30 cellular contexts compared by ENCODE assay signal in genomic region chr9:131554088-131554864, GRCh38. TPM values are rescaled to one million over a fixed set of nuclear protein-coding genes. Genes with fewer than 3 reads are reported as not detected.
A peak's percentile ranks its signal among the peaks of the same experiment; 100 is the strongest.
DNase-seq lines count a peak whose midpoint lies in the region; FAIRE-seq and TF ChIP-seq lines count a peak whose summit lies in the region.
"Had no signal": no experiment of that assay in that cellular context is flagged by ENCODE, and none has a peak within 500 bp of the region (broad histone marks: within the 10 kb centered on the region; RNA-seq: fewer than 3 reads in every experiment).

No MANE protein-coding gene starts in this region.

- H3K79me1 ChIP-seq in H1 (ENCODE audit: low read depth, low read length): no peaks in the 10 kb centered on the region

- no peaks in the 10 kb centered on the region for H3F3A ChIP-seq in neural progenitor cell (ENCODE audit: low read depth)

- no peak overlapping the region for H2BK15ac ChIP-seq in H1 (ENCODE audit: low read length)

- H3K18ac ChIP-seq in H1 (ENCODE audit: extremely low read depth, low read length): no peak overlapping the region

- POLR2A ChIA-PET in H1 (lab: Charles Lee; ENCODE audit: partially characterized antibody): interaction anchor here (0.8 to 1.5 kb wide), 4 partner anchors 9 to 53 kb away, joined by 3 to 5 read pairs (median 4); partner anchors contain the start of gene PRRT1B

- no peak overlapping the region for H4K5ac ChIP-seq in H1 (ENCODE audit: insufficient read length, low read depth, low read length)

- H3K14ac ChIP-seq in H1 (ENCODE audit: insufficient read length): no peak overlapping the region

- no peak overlapping the region for H2BK120ac ChIP-seq in H1 (replicated peaks; ENCODE audit: low read depth, low read length)

- H3K27ac Mint-ChIP-seq in neural progenitor cell: no peak overlapping the region
- no peak overlapping the region for H3K27ac Mint-ChIP-seq in Calu3 (ENCODE audit: unreplicated experiment)
- H3K27ac Mint-ChIP-seq: CD4-positive, CD25-positive, alpha-beta regulatory T cell; natural killer cell; T-helper 17 cell had no signal

- peak overlapping the region; percentile 46; the same call in 1 of the 2 replicates for H3K4me3 ChIP-seq in HUES6 (ENCODE audit: low read depth, low read length)
- H3K4me3 ChIP-seq in H1 (ENCODE audit: extremely low read depth in 1 of 4, insufficient read depth in 2 of 4, low read depth in 3 of 4, low read length in 4 of 4): peak overlapping the region in 2 of 4 experiments; percentile 7 to 75; a peak in 3 of 8 replicates
- H3K4me3 ChIP-seq in neural progenitor cell: peak overlapping the region; percentile 47
- no peak overlapping the region for H3K4me3 ChIP-seq in prostate gland
- H3K4me3 ChIP-seq: coronary artery, GM12878, left ventricle myocardium inferior, uterus had no signal

- H2BK20ac ChIP-seq in H1 (ENCODE audit: low read length): no peak overlapping the region

- no TSS peak for BruUV-seq in Calu3 (replicated peaks; lab: Mats Ljungman, UMichigan)

- intact Hi-C loops in prostate gland (cut with DNase I) (no loop called here), Calu3 (cut with micrococcal nuclease; ENCODE audit: unreplicated experiment) (no loop called here)

- peaks cover 30% of the 10 kb centered on the region for H3K27me3 Mint-ChIP-seq in neural progenitor cell (ENCODE audit: insufficient read depth, low read depth)
- H3K27me3 Mint-ChIP-seq in Calu3 (ENCODE audit: unreplicated experiment): peaks cover 56% of the 10 kb centered on the region

- H2BK12ac ChIP-seq in H1 (ENCODE audit: low read depth, low read length): no peak overlapping the region

- H2BK5ac ChIP-seq in H1 (ENCODE audit: low read depth, low read length): no peak overlapping the region

- H3K4me1 ChIP-seq in HUES6 (ENCODE audit: control insufficient read depth, insufficient read depth, low read length): no peaks in the 10 kb centered on the region
- no peaks in the 10 kb centered on the region; a peak in 2 of 7 replicates for H3K4me1 ChIP-seq in H1 (replicated peaks in 1 of 4; ENCODE audit: control insufficient read depth in 3 of 4, insufficient read depth in 4 of 4, low read length in 3 of 4)
- H3K4me1 ChIP-seq in neural progenitor cell: no peaks in the 10 kb centered on the region
- no peaks in the 10 kb centered on the region for H3K4me1 ChIP-seq in prostate gland (replicated peaks)
- H3K4me1 ChIP-seq: left ventricle myocardium inferior, parathyroid adenoma, uterus had no signal

- peaks cover 0 to 2% of the 10 kb centered on the region in 2 experiments for H4K20me1 ChIP-seq in H1 (replicated peaks in 1 of 2; ENCODE audit: control insufficient read depth in 1 of 2, insufficient read depth in 2 of 2, low read length in 2 of 2)
- H4K20me1 ChIP-seq in neural progenitor cell (ENCODE audit: low read depth): no peaks in the 10 kb centered on the region

- H3K56ac ChIP-seq in H1 (replicated peaks; ENCODE audit: insufficient read length, low read depth, low read length): no peak overlapping the region

- TF ChIP-seq POLR2A in H1 (IDR thresholded peaks at IDR 0.05; ENCODE audit: control extremely low read depth in 1 of 2, low read depth in 2 of 2, low read length in 2 of 2): no peak
- no peak for TF ChIP-seq POLR2A in prostate gland (IDR thresholded peaks at IDR 0.05)

- TF ChIP-seq RAD21 in H1 (IDR thresholded peaks at IDR 0.05 in 1 of 2, conservative IDR thresholded peaks at IDR 0.05 in 1 of 2; ENCODE audit: low read depth in 2 of 2, low read length in 2 of 2): no peak

- H3K4me3 Mint-ChIP-seq in neural progenitor cell (no peak overlapping the region), Calu3 (ENCODE audit: low read depth, unreplicated experiment) (no peak overlapping the region)
- H3K4me3 Mint-ChIP-seq: natural killer cell had no signal

- no peak overlapping the region for H4K8ac ChIP-seq in H1 (ENCODE audit: extremely low read depth, insufficient read depth, low read length)

- H2AFZ ChIP-seq in H1 (ENCODE audit: low read length) (no peak overlapping the region), neural progenitor cell (replicated peaks) (no peak overlapping the region)
- H2AFZ ChIP-seq: parathyroid adenoma had no signal

- no peak for TF ChIP-seq CTCF in H1 (IDR thresholded peaks at IDR 0.05; ENCODE audit: control extremely low read depth in 1 of 3, insufficient read depth in 1 of 3, low read depth in 1 of 3, low read length in 3 of 3)
- no peak for TF ChIP-seq CTCF in neural progenitor cell (IDR thresholded peaks at IDR 0.05)
- no peak for TF ChIP-seq CTCF in prostate gland (IDR thresholded peaks at IDR 0.05)
- TF ChIP-seq CTCF in GM10266 (IDR thresholded peaks at IDR 0.05; ENCODE audit: control insufficient read depth, insufficient read depth, low read depth, missing control alignments): no peak
- TF ChIP-seq CTCF in Calu3 (IDR thresholded peaks at IDR 0.05; ENCODE audit: unreplicated experiment): no peak

- H3K9me3 ChIP-seq in HUES6 (ENCODE audit: control insufficient read depth, insufficient read depth, low read depth, low read length) (peaks cover 12% of the 10 kb centered on the region), H1 (ENCODE audit: insufficient read depth in 2 of 2, low read depth in 1 of 2, low read length in 1 of 2) (peaks cover 7 to 11% of the 10 kb centered on the region in 2 experiments), neural progenitor cell (ENCODE audit: low read depth) (no peaks in the 10 kb centered on the region), prostate gland (no peaks in the 10 kb centered on the region)
- H3K9me3 ChIP-seq: left ventricle myocardium inferior, uterus had no signal

- peaks cover 11% of the 10 kb centered on the region; the same call in 1 of the 2 replicates for H3K23me2 ChIP-seq in H1 (ENCODE audit: low read depth, low read length)

- no peak for TF ChIP-seq EP300 in H1 (IDR thresholded peaks at IDR 0.05; ENCODE audit: borderline replicate concordance in 1 of 2, low read depth in 2 of 2, low read length in 2 of 2)

- CTCF ChIA-PET in H1 (lab: Charles Lee; ENCODE audit: partially characterized antibody): no interaction called here
- CTCF ChIA-PET in Calu3 (lab: Charles Lee): interaction anchor here (0.6 kb wide), 2 partner anchors 21 to 165 kb away, joined by 3 to 11 read pairs; no protein-coding TSS in a partner anchor

- no peaks in the 10 kb centered on the region for H3K4me1 Mint-ChIP-seq in neural progenitor cell
- no peaks in the 10 kb centered on the region for H3K4me1 Mint-ChIP-seq in Calu3 (ENCODE audit: low read depth, unreplicated experiment)
- H3K4me1 Mint-ChIP-seq: natural killer cell had no signal

- H3K4ac ChIP-seq in H1 (replicated peaks; ENCODE audit: insufficient read length, low read depth, low read length): no peak overlapping the region

- H3K36me3 Mint-ChIP-seq in neural progenitor cell (no peaks in the 10 kb centered on the region), Calu3 (ENCODE audit: insufficient read depth, unreplicated experiment) (peaks cover 9% of the 10 kb centered on the region)
- H3K36me3 Mint-ChIP-seq: natural killer cell had no signal

- 64% methylated on average over 3 of the region's 65 CpGs; no CpG with 5 or more reads in 1 of the 2 experiments for WGBS in H1 (ENCODE audit: extremely low coverage in 1 of 2, insufficient coverage in 1 of 2, insufficient read length in 1 of 2, insufficient replicate concordance in 2 of 2, low coverage in 1 of 2, low lambda C conversion rate in 2 of 2, missing lambda C conversion rate in 1 of 2), 2 experiments
- 58% methylated on average over 55 of the region's 65 CpGs for WGBS in prostate gland

- H3K36me3 ChIP-seq in HUES6 (ENCODE audit: control insufficient read depth, insufficient read depth, low read length) (no peaks in the 10 kb centered on the region), H1 (ENCODE audit: control insufficient read depth in 2 of 4, insufficient read depth in 4 of 4, low read length in 3 of 4) (no peaks in the 10 kb centered on the region), neural progenitor cell (no peaks in the 10 kb centered on the region), prostate gland (no peaks in the 10 kb centered on the region)
- H3K36me3 ChIP-seq: left ventricle myocardium inferior, uterus, WERI-Rb-1 had no signal

- H3K9ac ChIP-seq in HUES6 (ENCODE audit: low read length): no peak overlapping the region
- H3K9ac ChIP-seq in H1 (replicated peaks in 1 of 4; ENCODE audit: extremely low read depth in 1 of 4, low read depth in 3 of 4, low read length in 3 of 4): no peak overlapping the region
- H3K9ac ChIP-seq in neural progenitor cell: no peak overlapping the region
- H3K9ac ChIP-seq: parathyroid adenoma had no signal

- H3K27me3 ChIP-seq in HUES6 (ENCODE audit: control insufficient read depth, insufficient read depth, low read length) (peaks cover 28% of the 10 kb centered on the region), H1 (replicated peaks in 1 of 4; ENCODE audit: control insufficient read depth in 3 of 4, extremely low read depth in 1 of 4, insufficient read depth in 3 of 4, low read length in 3 of 4) (peaks cover 13 to 34% (median 29%) of the 10 kb centered on the region in 4 experiments), neural progenitor cell (peaks cover 42% of the 10 kb centered on the region), prostate gland (replicated peaks; ENCODE audit: insufficient read depth) (no peaks in the 10 kb centered on the region)

- FAIRE-seq in H1 (lab: Jason Lieb, UNC): no peak
- FAIRE-seq: bronchial epithelial cell, endometrium, GM12878, RCC 7860 had no signal

- H3K27ac ChIP-seq in HUES6 (ENCODE audit: low read depth, low read length) (no peak overlapping the region), H1 (ENCODE audit: low read depth, low read length) (no peak overlapping the region), neural progenitor cell (no peak overlapping the region), prostate gland (no peak overlapping the region)
- H3K27ac ChIP-seq: coronary artery, left ventricle myocardium inferior, parathyroid adenoma, uterus, WERI-Rb-1 had no signal

- H3K9me3 Mint-ChIP-seq in neural progenitor cell (peaks cover 13% of the 10 kb centered on the region), Calu3 (ENCODE audit: low read depth, unreplicated experiment) (no peaks in the 10 kb centered on the region)
- H3K9me3 Mint-ChIP-seq: natural killer cell had no signal

- H3K4me2 ChIP-seq in H1 (ENCODE audit: insufficient read depth in 1 of 2, low read depth in 2 of 2, low read length in 2 of 2) (peak overlapping the region; percentile 58 to 72), neural progenitor cell (peak overlapping the region; percentile 79)

- no peaks in the 10 kb centered on the region for H3K79me2 ChIP-seq in H1 (ENCODE audit: control insufficient read depth in 1 of 2, insufficient read depth in 2 of 2, low read length in 2 of 2)
- H3K79me2 ChIP-seq in neural progenitor cell (ENCODE audit: low read depth): no peaks in the 10 kb centered on the region
- H3K79me2 ChIP-seq: parathyroid adenoma had no signal

- no peak overlapping the region for H3K23ac ChIP-seq in H1 (ENCODE audit: insufficient read length)

- peak; percentile 41 for DNase-seq in ELF-1 (ENCODE audit: low read depth, low spot score)
- DNase-seq in H1 (ENCODE audit: low read depth in 1 of 2, low spot score in 2 of 2): peak in 1 of 2 experiments; percentile 53
- DNase-seq in neural progenitor cell (ENCODE audit: low spot score): no peak
- DNase-seq in prostate gland (ENCODE audit: low spot score): no peak
- no peak for DNase-seq in GM10266 (ENCODE audit: extremely low spot score)
- DNase-seq in NCI-H2107 (lab: John Stamatoyannopoulos, UW): no peak
- no peak for DNase-seq in Calu3
- DNase-seq: activated naive CD4-positive, alpha-beta T cell treated with Interleukin-2 at 50 U/mL for 16 hours; activated T-cell treated with anti-CD3 and anti-CD28 coated beads, Interleukin-2, amount 50 U/mL, for 1 hour; amygdala; CD4-positive, CD25-positive, alpha-beta regulatory T cell; left ventricle myocardium inferior; midbrain; natural killer cell; NCI-H2081; stimulated activated CD4-positive, alpha-beta T cell treated with anti-CD3 and anti-CD28 coated beads, Interleukin-15, amount 100 ng/mL, for 24 hours; T-helper 17 cell; uterus; WERI-Rb-1 had no signal

- no peak overlapping the region for H4K91ac ChIP-seq in H1 (replicated peaks; ENCODE audit: insufficient read length, low read length)

- H2AK5ac ChIP-seq in H1 (ENCODE audit: low read depth, low read length): no peak overlapping the region

RNA-seq across cellular contexts. Expression of gene PRRT1B, which starts 9.0 kb away (rescaled TPM):
- total RNA-seq in H1 (2021; fragmentation: NEBNext Ultra II Directional; extraction: Animal tissue kit (Norgen Biotek cat#: 25700)): 1.1 and 1.2 TPM in 2 replicates
- 0.30 and 0.71 TPM in 2 replicates for polyA plus RNA-seq in H1 (2011; rRNA removed)
- polyA plus RNA-seq in H1 (2011; cell fraction: cytosol; rRNA removed): 0.61 TPM
- 0.93 TPM for polyA plus RNA-seq in H1 (2011; cell fraction: nucleus; rRNA removed)
- polyA plus RNA-seq in H1 (2012, experiment 1 of 2): 0.29 to 0.64 TPM (median 0.51 TPM) in 4 replicates
- 0.35 TPM for polyA plus RNA-seq in H1 (2012, experiment 2 of 2)
- polyA plus RNA-seq in H1 (2013, experiment 1 of 2): 0.41 TPM
- 0.37 TPM for polyA plus RNA-seq in H1 (2013, experiment 2 of 2)
- 0.19 and 0.34 TPM in 2 replicates for polyA minus RNA-seq in H1 (2011; rRNA and poly(A)+ RNA removed)
- polyA minus RNA-seq in H1 (2011; cell fraction: cytosol; rRNA and poly(A)+ RNA removed): not detected
- 1.00 TPM for polyA minus RNA-seq in H1 (2011; cell fraction: nucleus; rRNA and poly(A)+ RNA removed)
- total RNA-seq in neural progenitor cell (ENCODE audit: low replicate concordance) (not detected in 2 replicates), prostate gland (10 to 100 TPM in 1 of 2 donors, 1 to 10 TPM in 1; 3.7 to 25.4 TPM), Calu3 (2022) (not detected in 2 replicates)
- total RNA-seq: bronchial epithelial cell; CD4-positive, CD25-positive, alpha-beta regulatory T cell; GM12878; left ventricle myocardium inferior; natural killer cell; NCI-H460; sciatic nerve; SK-MEL-5; subcutaneous adipose tissue; T-helper 17 cell; uterus had no signal
- polyA plus RNA-seq: CD4-positive, CD25-positive, alpha-beta regulatory T cell; GM12878 had no signal

RNA-seq across cellular contexts. Expression of gene UCK1, which starts 23.2 kb away (rescaled TPM):
- 35.1 and 36.2 TPM in 2 replicates for total RNA-seq in H1 (2021; fragmentation: NEBNext Ultra II Directional; extraction: Animal tissue kit (Norgen Biotek cat#: 25700))
- polyA plus RNA-seq in H1 (2011; rRNA removed): 42.0 and 47.0 TPM in 2 replicates
- polyA plus RNA-seq in H1 (2011; cell fraction: cytosol; rRNA removed): 43.9 TPM
- polyA plus RNA-seq in H1 (2011; cell fraction: nucleus; rRNA removed): 55.2 TPM
- 27.7 to 42.8 TPM (median 39.0 TPM) in 4 replicates for polyA plus RNA-seq in H1 (2012, experiment 1 of 2)
- 37.9 TPM for polyA plus RNA-seq in H1 (2012, experiment 2 of 2)
- 18.6 TPM for polyA plus RNA-seq in H1 (2013, experiment 1 of 2)
- 19.0 TPM for polyA plus RNA-seq in H1 (2013, experiment 2 of 2)
- polyA minus RNA-seq in H1 (2011; rRNA and poly(A)+ RNA removed): 26.7 and 27.2 TPM in 2 replicates
- polyA minus RNA-seq in H1 (2011; cell fraction: cytosol; rRNA and poly(A)+ RNA removed): 35.4 TPM
- polyA minus RNA-seq in H1 (2011; cell fraction: nucleus; rRNA and poly(A)+ RNA removed): 34.5 TPM
- 30.7 and 41.1 TPM in 2 replicates for total RNA-seq in neural progenitor cell (ENCODE audit: low replicate concordance)
- 10 to 100 TPM; 47.6 to 48.2 TPM for total RNA-seq in prostate gland
- 16.0 and 19.6 TPM in 2 replicates for total RNA-seq in Calu3 (2022)

RNA-seq across cellular contexts. Expression of gene POMT1, which starts 51.6 kb away (rescaled TPM):
- total RNA-seq in H1 (2021; fragmentation: NEBNext Ultra II Directional; extraction: Animal tissue kit (Norgen Biotek cat#: 25700)): 22.3 and 25.7 TPM in 2 replicates
- 33.2 and 41.8 TPM in 2 replicates for polyA plus RNA-seq in H1 (2011; rRNA removed)
- 26.4 TPM for polyA plus RNA-seq in H1 (2011; cell fraction: cytosol; rRNA removed)
- 139 TPM for polyA plus RNA-seq in H1 (2011; cell fraction: nucleus; rRNA removed)
- 25.0 to 35.0 TPM (median 30.7 TPM) in 4 replicates for polyA plus RNA-seq in H1 (2012, experiment 1 of 2)
- polyA plus RNA-seq in H1 (2012, experiment 2 of 2): 16.7 TPM
- 19.9 TPM for polyA plus RNA-seq in H1 (2013, experiment 1 of 2)
- 17.4 TPM for polyA plus RNA-seq in H1 (2013, experiment 2 of 2)
- polyA minus RNA-seq in H1 (2011; rRNA and poly(A)+ RNA removed): 25.0 and 29.3 TPM in 2 replicates
- polyA minus RNA-seq in H1 (2011; cell fraction: cytosol; rRNA and poly(A)+ RNA removed): 11.9 TPM
- polyA minus RNA-seq in H1 (2011; cell fraction: nucleus; rRNA and poly(A)+ RNA removed): 21.2 TPM
- 31.1 and 48.0 TPM in 2 replicates for total RNA-seq in neural progenitor cell (ENCODE audit: low replicate concordance)
- total RNA-seq in prostate gland: 10 to 100 TPM; 36.5 to 59.5 TPM
- total RNA-seq in Calu3 (2022): 13.6 and 15.8 TPM in 2 replicates

Comparison
In these comparisons a context has a peak if more than half of its experiments do, and no peak if none do; other contexts are left out.
1. H3K4me3 ChIP-seq: peak in HUES6 (single experiment) and neural progenitor cell (single experiment); none in prostate gland (0 of 2).